Comparison of ENCODE assay signal across 9 cellular contexts in genomic region chr15:73923488-73924164, GRCh38. TPM values are rescaled to one million over a fixed set of nuclear protein-coding genes. Genes with fewer than 3 reads are reported as not detected.
DNase-seq lines count a peak whose midpoint lies in the region; ATAC-seq and TF ChIP-seq lines count a peak whose summit lies in the region.
"Had no signal": no experiment of that assay in that cellular context is flagged by ENCODE, and none has a peak within 500 bp of the region (broad histone marks: within the 10 kb centered on the region; RNA-seq: fewer than 3 reads in every experiment).

No MANE protein-coding gene starts in this region.

- DNase-seq in CD8-positive, alpha-beta T cell = no peak
- peak; percentile 11 for DNase-seq in SK-MEL-5 (ENCODE audit: low read depth, low spot score)
- no peak for DNase-seq in esophagus muscularis mucosa (ENCODE audit: extremely low spot score)
- peak; percentile 55 for DNase-seq in posterior vena cava (ENCODE audit: low spot score)
- no peak for DNase-seq in DMS79 (lab: John Stamatoyannopoulos, UW)
- DNase-seq in HCEC 1CT = no peak
- DNase-seq: naive B cell had no signal

- peaks cover 16% of the 10 kb centered on the region for H3K36me3 Mint-ChIP-seq in CD8-positive, alpha-beta T cell

- in situ Hi-C loops in SK-MEL-5 (cut with HindIII; ENCODE audit: low pct_unique_long_range_greater_than_20kb, low sequenced_read_pairs) = no loop called here

- no peaks in the 10 kb centered on the region for H3K9me3 ChIP-seq in CD8-positive, alpha-beta T cell (ENCODE audit: low read length)
- no peaks in the 10 kb centered on the region for H3K9me3 ChIP-seq in esophagus muscularis mucosa

- no peak overlapping the region for H3K27ac ChIP-seq in CD8-positive, alpha-beta T cell (ENCODE audit: low read depth, low read length)
- H3K27ac ChIP-seq in esophagus muscularis mucosa (replicated peaks in 1 of 4) = peak overlapping the region; percentile 92 to 96 (median 94)

- H3K27ac Mint-ChIP-seq in CD8-positive, alpha-beta T cell = no peak overlapping the region

- WGBS in esophagus muscularis mucosa = 40% methylated on average over 3 of the region's 6 CpGs

- peaks cover 2% of the 10 kb centered on the region for H3K9me3 Mint-ChIP-seq in CD8-positive, alpha-beta T cell

- H3K27me3 ChIP-seq in CD8-positive, alpha-beta T cell (ENCODE audit: insufficient read depth, low read length) = no peaks in the 10 kb centered on the region
- H3K27me3 ChIP-seq in esophagus muscularis mucosa = peaks cover 0 to 17% (median 0%) of the 10 kb centered on the region in 4 donors

- no peak overlapping the region for H3K4me3 ChIP-seq in CD8-positive, alpha-beta T cell (ENCODE audit: low read depth, low read length)
- no peak overlapping the region for H3K4me3 ChIP-seq in esophagus muscularis mucosa

- H3K4me1 Mint-ChIP-seq in CD8-positive, alpha-beta T cell (ENCODE audit: low read depth) = peaks cover 38% of the 10 kb centered on the region

- CTCF ChIA-PET in CD8-positive, alpha-beta T cell (lab: Charles Lee) = interaction anchor here (1.3 kb wide), 1 partner anchor 49 kb away, joined by 5 read pairs; no protein-coding TSS in a partner anchor

- TF ChIP-seq EP300 in esophagus muscularis mucosa (IDR thresholded peaks at IDR 0.05) = no peak

- no peak for TF ChIP-seq CTCF in CD8-positive, alpha-beta T cell (IDR thresholded peaks at IDR 0.05)
- TF ChIP-seq CTCF in esophagus muscularis mucosa (IDR thresholded peaks at IDR 0.05) = no peak

- no peak for TF ChIP-seq POLR2A in esophagus muscularis mucosa (IDR thresholded peaks at IDR 0.05; ENCODE audit: low read depth)

- POLR2A ChIA-PET in CD8-positive, alpha-beta T cell (lab: Charles Lee) = no interaction called here

- intact Hi-C loops in CD8-positive, alpha-beta T cell (cut with DNase I, micrococcal nuclease) = loop anchor here in 1 of 2 experiments (10.0 kb wide), 1 partner anchor 289 kb away; the partner anchor contains the start of gene NPTN
- intact Hi-C loops in esophagus muscularis mucosa (cut with DNase I) (no loop called here), posterior vena cava (cut with DNase I) (loop anchor here in 1 of 2 donors (10.0 kb wide), 1 partner anchor 229 kb away; no protein-coding TSS in a partner anchor)

- peaks cover 27% of the 10 kb centered on the region for H3K4me1 ChIP-seq in CD8-positive, alpha-beta T cell (ENCODE audit: insufficient read depth, low read length)
- peaks cover 69 to 85% (median 84%) of the 10 kb centered on the region in 4 donors for H3K4me1 ChIP-seq in esophagus muscularis mucosa

- no peak for ATAC-seq in CD8-positive, alpha-beta T cell
- no peak for ATAC-seq in HG02610 (IDR thresholded peaks at IDR 0.05; ENCODE audit: unreplicated experiment)
- ATAC-seq in GM21447 (IDR thresholded peaks at IDR 0.05; ENCODE audit: unreplicated experiment) = no peak

- H3K4me3 Mint-ChIP-seq in CD8-positive, alpha-beta T cell = peak overlapping the region; percentile 10

- H3K27me3 Mint-ChIP-seq in CD8-positive, alpha-beta T cell (ENCODE audit: low read depth) = no peaks in the 10 kb centered on the region

- H3K36me3 ChIP-seq in CD8-positive, alpha-beta T cell (ENCODE audit: insufficient read depth, low read length) = no peaks in the 10 kb centered on the region
- peaks cover 0 to 4% (median 0%) of the 10 kb centered on the region in 4 donors for H3K36me3 ChIP-seq in esophagus muscularis mucosa

RNA-seq across cellular contexts. Expression of gene LOXL1, which starts 2.6 kb away (rescaled TPM):
- total RNA-seq in CD8-positive, alpha-beta T cell = 1 to 10 TPM; 1.1 to 2.2 TPM
- 0.32 TPM in 1 of 2 replicates, not detected in the other for total RNA-seq in SK-MEL-5 (2014; rRNA removed; shearing (Covaris generic))
- 0.54 and 0.86 TPM in 2 replicates for polyA plus RNA-seq in SK-MEL-5 (2015; cell fraction: cytosol; rRNA removed)
- polyA plus RNA-seq in SK-MEL-5 (2015; cell fraction: nucleus; rRNA removed) = 1.6 TPM in 1 of 2 replicates, not detected in the other
- total RNA-seq in esophagus muscularis mucosa (10 to 100 TPM; 19.7 to 84.3 (median 39.1) TPM), posterior vena cava (100 to 1,000 TPM in 1 of 2 donors, 10 to 100 TPM in 1; 94.6 to 110 TPM)

RNA-seq across cellular contexts. Expression of gene TBC1D21, which starts 50.3 kb away (rescaled TPM):
- not detected for total RNA-seq in CD8-positive, alpha-beta T cell
- not detected in 2 replicates for total RNA-seq in SK-MEL-5 (2014; rRNA removed; shearing (Covaris generic))
- polyA plus RNA-seq in SK-MEL-5 (2015; cell fraction: cytosol; rRNA removed) = not detected in 2 replicates
- not detected in 2 replicates for polyA plus RNA-seq in SK-MEL-5 (2015; cell fraction: nucleus; rRNA removed)
- total RNA-seq in esophagus muscularis mucosa (not detected), posterior vena cava (not detected)

Comparison
In these comparisons a context has a peak if more than half of its experiments do, and no peak if none do; other contexts are left out.
1. DNase-seq: peak in SK-MEL-5 (single experiment) and posterior vena cava (single experiment); none in CD8-positive, alpha-beta T cell (0 of 7), esophagus muscularis mucosa (single experiment), DMS79 (single experiment) and HCEC 1CT (single experiment).
2. RNA of gene LOXL1, which starts 2.6 kb away (total RNA-seq): 94.6 to 110 TPM in posterior vena cava and 19.7 to 84.3 TPM in esophagus muscularis mucosa; 1.1 to 2.2 TPM in CD8-positive, alpha-beta T cell and 0.32 TPM in SK-MEL-5; every median in the first group is over 4 times any median in the second.